21 cellular contexts compared by ENCODE assay signal in the genomic region with DNA sequence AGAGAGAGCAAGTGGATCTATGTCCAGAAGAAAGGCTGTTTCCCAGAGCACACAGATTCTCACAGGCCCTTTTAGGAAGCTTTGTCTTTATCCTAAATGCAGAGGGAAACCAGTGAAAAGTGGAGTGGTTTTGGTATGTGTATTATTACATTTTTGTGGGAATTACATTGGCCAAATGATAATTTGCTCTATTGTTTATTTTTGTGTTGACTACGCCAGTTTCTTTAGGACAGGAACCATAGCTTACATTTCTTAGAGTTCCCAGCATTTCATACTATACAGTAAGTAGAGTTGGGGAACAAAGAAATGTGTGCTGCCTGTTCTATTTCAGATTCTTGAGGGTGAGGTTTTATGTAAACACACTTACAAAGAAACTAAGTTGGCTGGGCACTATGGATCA. TPM values are rescaled to one million over a fixed set of nuclear protein-coding genes. Genes with fewer than 3 reads are reported as not detected.
DNase-seq lines count a peak whose midpoint lies in the region; ATAC-seq and TF ChIP-seq lines count a peak whose summit lies in the region.
"Had no signal": no experiment of that assay in that cellular context is flagged by ENCODE, and none has a peak within 500 bp of the region (broad histone marks: within the 10 kb centered on the region; RNA-seq: fewer than 3 reads in every experiment).

No MANE protein-coding gene starts in this region.

- H3K27me3 ChIP-seq in H9 (ENCODE audit: insufficient read depth, low read length): no peaks in the 10 kb centered on the region
- H3K27me3 ChIP-seq in stomach: no peaks in the 10 kb centered on the region

- H4K91ac ChIP-seq in H9 (ENCODE audit: insufficient read length, low read depth, low read length): no peak overlapping the region

- H3K9ac ChIP-seq in H9 (ENCODE audit: extremely low read depth, insufficient read length, low read length): no peak overlapping the region
- H3K9ac ChIP-seq: GM23248 had no signal

- H3K27ac Mint-ChIP-seq in H9: peak overlapping the region in 2 of 3 experiments; percentile 22 to 63; a peak in 4 of 7 replicates
- H3K27ac Mint-ChIP-seq: CD4-positive, CD25-positive, alpha-beta regulatory T cell had no signal

- no peak overlapping the region for H2AK5ac ChIP-seq in H9 (ENCODE audit: insufficient read length, low read length)

- no peaks in the 10 kb centered on the region; the same call in 1 of the 2 replicates for H3K4me1 ChIP-seq in H9 (ENCODE audit: insufficient read depth, low read length)
- no peaks in the 10 kb centered on the region for H3K4me1 ChIP-seq in stomach
- H3K4me1 ChIP-seq: A549 had no signal

- H3K14ac ChIP-seq in H9 (ENCODE audit: insufficient read depth, low read length): no peak overlapping the region

- H3K79me1 ChIP-seq in H9 (ENCODE audit: insufficient read depth, low read depth, low read length, poor library complexity, severe bottlenecking): no peaks in the 10 kb centered on the region

- TF ChIP-seq CTCF in H9 (conservative IDR thresholded peaks at IDR 0.05) (no peak), stomach (IDR thresholded peaks at IDR 0.05) (no peak)

- H3K23ac ChIP-seq in H9 (ENCODE audit: insufficient read length, low read depth, low read length): no peak overlapping the region

- no peak for ATAC-seq in GM18498 (IDR thresholded peaks at IDR 0.05; ENCODE audit: unreplicated experiment)
- no peak for ATAC-seq in GM18909 (IDR thresholded peaks at IDR 0.05; ENCODE audit: poor library complexity, unreplicated experiment)
- ATAC-seq: A549, Right ventricle myocardium inferior had no signal

- H2BK12ac ChIP-seq in H9 (ENCODE audit: insufficient read length, low read depth, low read length): no peak overlapping the region

- H2AFZ ChIP-seq in H9 (ENCODE audit: low read length): no peak overlapping the region
- H2AFZ ChIP-seq: GM23248 had no signal

- no peak overlapping the region for H3K4me2 ChIP-seq in H9 (ENCODE audit: insufficient read depth, insufficient read length, low read length)
- H3K4me2 ChIP-seq: A549 had no signal

- H3K56ac ChIP-seq in H9 (ENCODE audit: insufficient read length, low read depth, low read length): no peak overlapping the region

- H4K5ac ChIP-seq in H9 (ENCODE audit: insufficient read length, low read depth, low read length): no peak overlapping the region

- no peaks in the 10 kb centered on the region for H3K9me3 ChIP-seq in H9 (ENCODE audit: control insufficient read depth, low read depth, low read length)
- H3K9me3 ChIP-seq in stomach: no peaks in the 10 kb centered on the region
- H3K9me3 ChIP-seq: A549 had no signal

- no peak overlapping the region for H2BK5ac ChIP-seq in H9 (ENCODE audit: insufficient read length, low read length)

- H3T11ph ChIP-seq in H9 (ENCODE audit: low read length): no peak overlapping the region

- H3K36me3 ChIP-seq in stomach: no peaks in the 10 kb centered on the region

- no peak overlapping the region for H2BK15ac ChIP-seq in H9 (ENCODE audit: low read depth, low read length)

- no peaks in the 10 kb centered on the region for H3K23me2 ChIP-seq in H9 (ENCODE audit: insufficient read length, low read depth, low read length, poor library complexity, severe bottlenecking)

- H3K27ac ChIP-seq in H9 (ENCODE audit: insufficient read length, low read depth, low read length) (no peak overlapping the region), stomach (peak overlapping the region in 1 of 5 donors; percentile 38)
- H3K27ac ChIP-seq: A549, GM23248 had no signal

- H3K4me3 ChIP-seq in stomach: no peak overlapping the region
- H3K4me3 ChIP-seq: A549, GM23248 had no signal

- no peaks in the 10 kb centered on the region for H4K20me1 ChIP-seq in H9 (ENCODE audit: control insufficient read depth, insufficient read depth, insufficient read length)

- peaks cover 6 to 12% of the 10 kb centered on the region in 2 experiments; a peak in 2 of 4 replicates for H3K4me1 Mint-ChIP-seq in H9
- H3K4me1 Mint-ChIP-seq: CD4-positive, CD25-positive, alpha-beta regulatory T cell had no signal

- no peak for TF ChIP-seq POLR2A in stomach (IDR thresholded peaks at IDR 0.05)

- no peak overlapping the region for H2BK120ac ChIP-seq in H9 (ENCODE audit: low read depth, low read length, poor library complexity, severe bottlenecking)

- no peak overlapping the region for H3K4me3 Mint-ChIP-seq in H9
- H3K4me3 Mint-ChIP-seq: CD4-positive, CD25-positive, alpha-beta regulatory T cell had no signal

- H3K4ac ChIP-seq in H9 (ENCODE audit: low read depth, low read length): no peak overlapping the region

- no peak for TF ChIP-seq EP300 in stomach (IDR thresholded peaks at IDR 0.05)

- peaks cover 2% of the 10 kb centered on the region in 2 experiments; a peak in 3 of 5 replicates for H3K9me3 Mint-ChIP-seq in H9

- WGBS in H9 (ENCODE audit: extremely low coverage, insufficient read length, low lambda C conversion rate): no CpG with 5 or more reads among the region's 1 CpG
- 35 to 66% (median 45%) methylated on average over 1 of the region's 1 CpG for WGBS in stomach, 5 donors

- H3K79me2 ChIP-seq in H9 (ENCODE audit: insufficient read depth, low read length): no peaks in the 10 kb centered on the region

- H3K27me3 Mint-ChIP-seq in H9 (ENCODE audit: low read depth): no peaks in the 10 kb centered on the region
- H3K27me3 Mint-ChIP-seq: CD4-positive, CD25-positive, alpha-beta regulatory T cell had no signal

- no peak overlapping the region for H3K18ac ChIP-seq in H9 (ENCODE audit: insufficient read length, low read depth, low read length)

- H2BK20ac ChIP-seq in H9 (ENCODE audit: low read depth, low read length, poor library complexity, severe bottlenecking): no peak overlapping the region

- no peak overlapping the region for H4K8ac ChIP-seq in H9 (replicated peaks; ENCODE audit: insufficient read length, low read depth, low read length)

- DNase-seq in H9 (no peak), astrocyte of the hippocampus (ENCODE audit: low read depth, low spot score) (peak; percentile 42), foreskin melanocyte (peak; percentile 17), cardiac septum (ENCODE audit: low spot score) (no peak), stomach (no peak)
- DNase-seq: CD4-positive, CD25-positive, alpha-beta regulatory T cell; GM23248; HCEC 1CT; KBM-7; NCI-H1105; NCI-H146; NCI-H2029 treated with DMSO at 0.1 percent for 48 hours; NCI-H2171; NCI-H524 treated with DMSO at 0.1 percent for 48 hours; OCI-M1 had no signal

- H3K36me3 Mint-ChIP-seq in H9 (ENCODE audit: insufficient read depth in 1 of 3, low read depth in 3 of 3): no peaks in the 10 kb centered on the region
- H3K36me3 Mint-ChIP-seq: CD4-positive, CD25-positive, alpha-beta regulatory T cell had no signal

- intact Hi-C loops in cardiac septum (cut with DNase I): no loop called here
- intact Hi-C loops in stomach (cut with DNase I; ENCODE audit: low total_unique reads): no loop called here

RNA-seq across cellular contexts. Expression of gene SPATA31D4, which starts 29.4 kb away (rescaled TPM):
- not detected in 2 replicates for total RNA-seq in H9 (2021)
- not detected for total RNA-seq in cardiac septum
- total RNA-seq in stomach: not detected
- not detected for polyA plus RNA-seq in stomach
- total RNA-seq: CD4-positive, CD25-positive, alpha-beta regulatory T cell; GM23248; Right ventricle myocardium inferior; SK-MEL-5 had no signal
- polyA plus RNA-seq: A549; BJ; CD4-positive, CD25-positive, alpha-beta regulatory T cell; GM23248 had no signal

RNA-seq across cellular contexts. Expression of gene SPATA31D3, which starts 44.4 kb away (rescaled TPM):
- total RNA-seq in H9 (2021) (not detected in 2 replicates), cardiac septum (not detected), stomach (not detected)
- polyA plus RNA-seq in stomach: not detected
- total RNA-seq: CD4-positive, CD25-positive, alpha-beta regulatory T cell; GM23248; Right ventricle myocardium inferior; SK-MEL-5 had no signal
- polyA plus RNA-seq: A549; BJ; CD4-positive, CD25-positive, alpha-beta regulatory T cell; GM23248 had no signal

Comparison
In these comparisons a context has a peak if more than half of its experiments do, and no peak if none do; other contexts are left out.
1. DNase-seq: peak in astrocyte of the hippocampus (single experiment) and foreskin melanocyte (single experiment); none in H9 (single experiment), cardiac septum (single experiment) and stomach (single experiment).